1 cellular context compared by ENCODE assay signal in the genomic region with DNA sequence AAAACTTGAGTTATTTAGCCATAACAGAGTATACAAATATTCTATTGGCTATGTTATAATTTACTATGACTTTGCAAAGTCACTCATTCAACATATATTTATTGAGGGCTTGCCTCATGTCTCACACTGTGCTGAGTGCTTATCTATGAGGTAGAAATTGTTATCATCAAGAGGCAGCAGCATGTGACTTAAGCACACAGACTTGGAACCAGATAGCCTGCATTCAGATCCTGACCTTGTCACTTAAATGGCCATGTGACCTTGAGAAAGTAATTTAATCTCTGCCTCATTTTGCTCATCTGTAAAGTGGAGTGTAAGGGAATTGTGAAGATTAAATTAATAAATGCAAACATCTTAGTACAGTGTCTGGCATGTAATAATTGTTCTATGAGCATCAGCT.
TF ChIP-seq lines count a peak whose summit lies in the region.

No MANE protein-coding gene starts in this region.

TF ChIP-seq in K562, 482 proteins besides CTCF, POLR2A, EP300 and RAD21 (continued from another document):
- no peak for TF ChIP-seq SMAD1 (IDR thresholded peaks at IDR 0.05; ENCODE audit: low read depth, low read length, partially characterized antibody)
- TF ChIP-seq CBX3 (IDR thresholded peaks at IDR 0.05; ENCODE audit: borderline replicate concordance in 1 of 2, low read length in 2 of 2), result peak in 1 of 2 experiments; percentile 48; a peak in 1 of 3 replicates
- peak; percentile 90 for TF ChIP-seq CREM (IDR thresholded peaks at IDR 0.05; ENCODE audit: low read depth)
- TF ChIP-seq TAL1 (IDR thresholded peaks at IDR 0.05), result peak; percentile 93
- TF ChIP-seq, protein P1, sequence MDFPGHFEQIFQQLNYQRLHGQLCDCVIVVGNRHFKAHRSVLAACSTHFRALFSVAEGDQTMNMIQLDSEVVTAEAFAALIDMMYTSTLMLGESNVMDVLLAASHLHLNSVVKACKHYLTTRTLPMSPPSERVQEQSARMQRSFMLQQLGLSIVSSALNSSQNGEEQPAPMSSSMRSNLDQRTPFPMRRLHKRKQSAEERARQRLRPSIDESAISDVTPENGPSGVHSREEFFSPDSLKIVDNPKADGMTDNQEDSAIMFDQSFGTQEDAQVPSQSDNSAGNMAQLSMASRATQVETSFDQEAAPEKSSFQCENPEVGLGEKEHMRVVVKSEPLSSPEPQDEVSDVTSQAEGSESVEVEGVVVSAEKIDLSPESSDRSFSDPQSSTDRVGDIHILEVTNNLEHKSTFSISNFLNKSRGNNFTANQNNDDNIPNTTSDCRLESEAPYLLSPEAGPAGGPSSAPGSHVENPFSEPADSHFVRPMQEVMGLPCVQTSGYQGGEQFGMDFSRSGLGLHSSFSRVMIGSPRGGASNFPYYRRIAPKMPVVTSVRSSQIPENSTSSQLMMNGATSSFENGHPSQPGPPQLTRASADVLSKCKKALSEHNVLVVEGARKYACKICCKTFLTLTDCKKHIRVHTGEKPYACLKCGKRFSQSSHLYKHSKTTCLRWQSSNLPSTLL (IDR thresholded peaks at IDR 0.05), result no peak
- peak; percentile 97 for TF ChIP-seq CBFA2T3 (IDR thresholded peaks at IDR 0.05)
- peak; percentile 48 for TF ChIP-seq SP1 (CRISPR knock-in tag; IDR thresholded peaks at IDR 0.05)
- TF ChIP-seq ZNF24 (IDR thresholded peaks at IDR 0.05), result peak; percentile 57; the same call in 1 of the 2 replicates
- no peak for TF ChIP-seq KLF13 (tag; IDR thresholded peaks at IDR 0.05; ENCODE audit: borderline replicate concordance, low read depth)
- peak; percentile 87 for TF ChIP-seq MEIS2 (IDR thresholded peaks at IDR 0.05; ENCODE audit: partially characterized antibody)
- no peak for TF ChIP-seq WHSC1 (IDR thresholded peaks at IDR 0.05; ENCODE audit: low read length)
- TF ChIP-seq MCM3 (IDR thresholded peaks at IDR 0.05), result no peak
- TF ChIP-seq, protein P2, sequence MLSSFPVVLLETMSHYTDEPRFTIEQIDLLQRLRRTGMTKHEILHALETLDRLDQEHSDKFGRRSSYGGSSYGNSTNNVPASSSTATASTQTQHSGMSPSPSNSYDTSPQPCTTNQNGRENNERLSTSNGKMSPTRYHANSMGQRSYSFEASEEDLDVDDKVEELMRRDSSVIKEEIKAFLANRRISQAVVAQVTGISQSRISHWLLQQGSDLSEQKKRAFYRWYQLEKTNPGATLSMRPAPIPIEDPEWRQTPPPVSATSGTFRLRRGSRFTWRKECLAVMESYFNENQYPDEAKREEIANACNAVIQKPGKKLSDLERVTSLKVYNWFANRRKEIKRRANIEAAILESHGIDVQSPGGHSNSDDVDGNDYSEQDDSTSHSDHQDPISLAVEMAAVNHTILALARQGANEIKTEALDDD (IDR thresholded peaks at IDR 0.05), result peak; percentile 81
- TF ChIP-seq MXI1 (IDR thresholded peaks at IDR 0.05; ENCODE audit: low read depth, low read length), result no peak
- 0 out of 2 replicates have a peak, but pooled peaks have one; percentile 21 for TF ChIP-seq BACH1 (tag; IDR thresholded peaks at IDR 0.05)
- peak; percentile 100 for TF ChIP-seq ESRRA (IDR thresholded peaks at IDR 0.05; ENCODE audit: borderline replicate concordance, low read depth)
- no peak for TF ChIP-seq SIX5 (IDR thresholded peaks at IDR 0.05; ENCODE audit: borderline replicate concordance in 1 of 2, insufficient read depth in 1 of 2, low read depth in 1 of 2, low read length in 2 of 2)
- TF ChIP-seq ZNF436 (CRISPR knock-in tag; IDR thresholded peaks at IDR 0.05), result no peak
- TF ChIP-seq MTA3 (IDR thresholded peaks at IDR 0.05; ENCODE audit: borderline replicate concordance), result peak; percentile 48; the same call in 1 of the 2 replicates
- TF ChIP-seq MCM7 (IDR thresholded peaks at IDR 0.05), result no peak
- TF ChIP-seq SRF (CRISPR knock-in tag; IDR thresholded peaks at IDR 0.05), result no peak
- TF ChIP-seq ETV6 (IDR thresholded peaks at IDR 0.05; ENCODE audit: borderline replicate concordance in 1 of 2, low read depth in 2 of 2, low read length in 1 of 2), result no peak
- no peak for TF ChIP-seq ETV6 (CRISPR knock-in tag; IDR thresholded peaks at IDR 0.05; ENCODE audit: borderline replicate concordance)
- TF ChIP-seq TCF3 (CRISPR knock-in tag; IDR thresholded peaks at IDR 0.05), result peak; percentile 91
- TF ChIP-seq, protein P3, sequence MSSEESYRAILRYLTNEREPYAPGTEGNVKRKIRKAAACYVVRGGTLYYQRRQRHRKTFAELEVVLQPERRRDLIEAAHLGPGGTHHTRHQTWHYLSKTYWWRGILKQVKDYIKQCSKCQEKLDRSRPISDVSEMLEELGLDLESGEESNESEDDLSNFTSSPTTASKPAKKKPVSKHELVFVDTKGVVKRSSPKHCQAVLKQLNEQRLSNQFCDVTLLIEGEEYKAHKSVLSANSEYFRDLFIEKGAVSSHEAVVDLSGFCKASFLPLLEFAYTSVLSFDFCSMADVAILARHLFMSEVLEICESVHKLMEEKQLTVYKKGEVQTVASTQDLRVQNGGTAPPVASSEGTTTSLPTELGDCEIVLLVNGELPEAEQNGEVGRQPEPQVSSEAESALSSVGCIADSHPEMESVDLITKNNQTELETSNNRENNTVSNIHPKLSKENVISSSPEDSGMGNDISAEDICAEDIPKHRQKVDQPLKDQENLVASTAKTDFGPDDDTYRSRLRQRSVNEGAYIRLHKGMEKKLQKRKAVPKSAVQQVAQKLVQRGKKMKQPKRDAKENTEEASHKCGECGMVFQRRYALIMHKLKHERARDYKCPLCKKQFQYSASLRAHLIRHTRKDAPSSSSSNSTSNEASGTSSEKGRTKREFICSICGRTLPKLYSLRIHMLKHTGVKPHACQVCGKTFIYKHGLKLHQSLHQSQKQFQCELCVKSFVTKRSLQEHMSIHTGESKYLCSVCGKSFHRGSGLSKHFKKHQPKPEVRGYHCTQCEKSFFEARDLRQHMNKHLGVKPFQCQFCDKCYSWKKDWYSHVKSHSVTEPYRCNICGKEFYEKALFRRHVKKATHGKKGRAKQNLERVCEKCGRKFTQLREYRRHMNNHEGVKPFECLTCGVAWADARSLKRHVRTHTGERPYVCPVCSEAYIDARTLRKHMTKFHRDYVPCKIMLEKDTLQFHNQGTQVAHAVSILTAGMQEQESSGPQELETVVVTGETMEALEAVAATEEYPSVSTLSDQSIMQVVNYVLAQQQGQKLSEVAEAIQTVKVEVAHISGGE (CRISPR knock-in tag; IDR thresholded peaks at IDR 0.05), result peak in 1 of 3 experiments; percentile 67; a peak in 2 of 6 replicates
- no peak for TF ChIP-seq POLR3G (IDR thresholded peaks at IDR 0.05; ENCODE audit: extremely low read depth, insufficient read length, insufficient replicate concordance)
- peak; percentile 63 for TF ChIP-seq CEBPB (tag; IDR thresholded peaks at IDR 0.05)
- TF ChIP-seq RAD51 (IDR thresholded peaks at IDR 0.05; ENCODE audit: borderline replicate concordance, low read depth), result peak; percentile 88
- peak; percentile 94 for TF ChIP-seq CCNT2 (IDR thresholded peaks at IDR 0.05; ENCODE audit: borderline replicate concordance, extremely low read depth, insufficient read length, low read depth, low read length)
- peak; percentile 74 for TF ChIP-seq SMAD4 (CRISPR knock-in tag; conservative IDR thresholded peaks at IDR 0.05)
- no peak for TF ChIP-seq PURB (CRISPR knock-in tag; IDR thresholded peaks at IDR 0.05; ENCODE audit: low read depth)
- no peak for TF ChIP-seq NCOA6 (IDR thresholded peaks at IDR 0.05)
- peak in 1 of 2 experiments; percentile 45 for TF ChIP-seq NCOA2 (IDR thresholded peaks at IDR 0.05; ENCODE audit: partially characterized antibody in 2 of 2)
- TF ChIP-seq ZNF766 (CRISPR knock-in tag; conservative IDR thresholded peaks at IDR 0.05), result peak; percentile 80
- TF ChIP-seq NFATC3 (IDR thresholded peaks at IDR 0.05), result no peak
- TF ChIP-seq RFX5 (IDR thresholded peaks at IDR 0.05; ENCODE audit: low read depth, low read length), result no peak
- TF ChIP-seq, protein P4, sequence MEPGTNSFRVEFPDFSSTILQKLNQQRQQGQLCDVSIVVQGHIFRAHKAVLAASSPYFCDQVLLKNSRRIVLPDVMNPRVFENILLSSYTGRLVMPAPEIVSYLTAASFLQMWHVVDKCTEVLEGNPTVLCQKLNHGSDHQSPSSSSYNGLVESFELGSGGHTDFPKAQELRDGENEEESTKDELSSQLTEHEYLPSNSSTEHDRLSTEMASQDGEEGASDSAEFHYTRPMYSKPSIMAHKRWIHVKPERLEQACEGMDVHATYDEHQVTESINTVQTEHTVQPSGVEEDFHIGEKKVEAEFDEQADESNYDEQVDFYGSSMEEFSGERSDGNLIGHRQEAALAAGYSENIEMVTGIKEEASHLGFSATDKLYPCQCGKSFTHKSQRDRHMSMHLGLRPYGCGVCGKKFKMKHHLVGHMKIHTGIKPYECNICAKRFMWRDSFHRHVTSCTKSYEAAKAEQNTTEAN (CRISPR knock-in tag; IDR thresholded peaks at IDR 0.05), result no peak
- TF ChIP-seq, protein P5, sequence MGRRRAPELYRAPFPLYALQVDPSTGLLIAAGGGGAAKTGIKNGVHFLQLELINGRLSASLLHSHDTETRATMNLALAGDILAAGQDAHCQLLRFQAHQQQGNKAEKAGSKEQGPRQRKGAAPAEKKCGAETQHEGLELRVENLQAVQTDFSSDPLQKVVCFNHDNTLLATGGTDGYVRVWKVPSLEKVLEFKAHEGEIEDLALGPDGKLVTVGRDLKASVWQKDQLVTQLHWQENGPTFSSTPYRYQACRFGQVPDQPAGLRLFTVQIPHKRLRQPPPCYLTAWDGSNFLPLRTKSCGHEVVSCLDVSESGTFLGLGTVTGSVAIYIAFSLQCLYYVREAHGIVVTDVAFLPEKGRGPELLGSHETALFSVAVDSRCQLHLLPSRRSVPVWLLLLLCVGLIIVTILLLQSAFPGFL (CRISPR knock-in tag; IDR thresholded peaks at IDR 0.05), result no peak
- TF ChIP-seq, protein P6, sequence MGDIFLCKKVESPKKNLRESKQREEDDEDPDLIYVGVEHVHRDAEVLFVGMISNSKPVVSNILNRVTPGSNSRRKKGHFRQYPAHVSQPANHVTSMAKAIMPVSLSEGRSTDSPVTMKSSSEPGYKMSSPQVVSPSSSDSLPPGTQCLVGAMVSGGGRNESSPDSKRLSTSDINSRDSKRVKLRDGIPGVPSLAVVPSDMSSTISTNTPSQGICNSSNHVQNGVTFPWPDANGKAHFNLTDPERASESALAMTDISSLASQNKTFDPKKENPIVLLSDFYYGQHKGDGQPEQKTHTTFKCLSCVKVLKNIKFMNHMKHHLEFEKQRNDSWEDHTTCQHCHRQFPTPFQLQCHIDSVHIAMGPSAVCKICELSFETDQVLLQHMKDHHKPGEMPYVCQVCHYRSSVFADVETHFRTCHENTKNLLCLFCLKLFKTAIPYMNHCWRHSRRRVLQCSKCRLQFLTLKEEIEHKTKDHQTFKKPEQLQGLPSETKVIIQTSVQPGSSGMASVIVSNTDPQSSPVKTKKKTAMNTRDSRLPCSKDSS (IDR thresholded peaks at IDR 0.05; ENCODE audit: low read depth, partially characterized antibody), result no peak
- TF ChIP-seq SAFB (IDR thresholded peaks at IDR 0.05; ENCODE audit: borderline replicate concordance, low read depth, low read length), result no peak
- TF ChIP-seq TRIM28 (IDR thresholded peaks at IDR 0.05), result no peak
- TF ChIP-seq, protein P7, sequence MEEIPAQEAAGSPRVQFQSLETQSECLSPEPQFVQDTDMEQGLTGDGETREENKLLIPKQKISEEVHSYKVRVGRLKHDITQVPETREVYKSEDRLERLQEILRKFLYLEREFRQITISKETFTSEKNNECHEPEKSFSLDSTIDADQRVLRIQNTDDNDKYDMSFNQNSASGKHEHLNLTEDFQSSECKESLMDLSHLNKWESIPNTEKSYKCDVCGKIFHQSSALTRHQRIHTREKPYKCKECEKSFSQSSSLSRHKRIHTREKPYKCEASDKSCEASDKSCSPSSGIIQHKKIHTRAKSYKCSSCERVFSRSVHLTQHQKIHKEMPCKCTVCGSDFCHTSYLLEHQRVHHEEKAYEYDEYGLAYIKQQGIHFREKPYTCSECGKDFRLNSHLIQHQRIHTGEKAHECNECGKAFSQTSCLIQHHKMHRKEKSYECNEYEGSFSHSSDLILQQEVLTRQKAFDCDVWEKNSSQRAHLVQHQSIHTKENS (CRISPR knock-in tag; IDR thresholded peaks at IDR 0.05), result no peak
- TF ChIP-seq HMG20B (CRISPR knock-in tag; IDR thresholded peaks at IDR 0.05), result no peak
- 0 out of 2 replicates have a peak, but pooled peaks have one; percentile 30 for TF ChIP-seq GABPB1 (CRISPR knock-in tag; IDR thresholded peaks at IDR 0.05)
- no peak for TF ChIP-seq CREBBP (IDR thresholded peaks at IDR 0.05; ENCODE audit: low read depth, low read length)
- TF ChIP-seq, protein P8, sequence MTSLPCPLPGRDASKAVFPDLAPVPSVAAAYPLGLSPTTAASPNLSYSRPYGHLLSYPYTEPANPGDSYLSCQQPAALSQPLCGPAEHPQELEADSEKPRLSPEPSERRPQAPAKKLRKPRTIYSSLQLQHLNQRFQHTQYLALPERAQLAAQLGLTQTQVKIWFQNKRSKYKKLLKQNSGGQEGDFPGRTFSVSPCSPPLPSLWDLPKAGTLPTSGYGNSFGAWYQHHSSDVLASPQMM (CRISPR knock-in tag; IDR thresholded peaks at IDR 0.05), result no peak
- TF ChIP-seq HNRNPK (IDR thresholded peaks at IDR 0.05; ENCODE audit: low read depth, low read length, poor library complexity, severe bottlenecking), result no peak
- TF ChIP-seq NR4A1 (CRISPR knock-in tag; IDR thresholded peaks at IDR 0.05), result no peak
- TF ChIP-seq NR4A1 (tag; IDR thresholded peaks at IDR 0.05), result 0 out of 2 replicates have a peak, but pooled peaks have one; percentile 33
- peak; percentile 27; the same call in 1 of the 2 replicates for TF ChIP-seq ZNF239 (CRISPR knock-in tag; IDR thresholded peaks at IDR 0.05)
- no peak for TF ChIP-seq HDGF (IDR thresholded peaks at IDR 0.05)
- TF ChIP-seq DIDO1 (tag; IDR thresholded peaks at IDR 0.05; ENCODE audit: low read depth), result no peak
- TF ChIP-seq ARHGAP35 (IDR thresholded peaks at IDR 0.05; ENCODE audit: partially characterized antibody), result no peak
- peak; percentile 29 for TF ChIP-seq BRD9 (IDR thresholded peaks at IDR 0.05; ENCODE audit: low read depth, partially characterized antibody)
